Comparison of ENCODE assay signal across 17 cellular contexts in the genomic region with DNA sequence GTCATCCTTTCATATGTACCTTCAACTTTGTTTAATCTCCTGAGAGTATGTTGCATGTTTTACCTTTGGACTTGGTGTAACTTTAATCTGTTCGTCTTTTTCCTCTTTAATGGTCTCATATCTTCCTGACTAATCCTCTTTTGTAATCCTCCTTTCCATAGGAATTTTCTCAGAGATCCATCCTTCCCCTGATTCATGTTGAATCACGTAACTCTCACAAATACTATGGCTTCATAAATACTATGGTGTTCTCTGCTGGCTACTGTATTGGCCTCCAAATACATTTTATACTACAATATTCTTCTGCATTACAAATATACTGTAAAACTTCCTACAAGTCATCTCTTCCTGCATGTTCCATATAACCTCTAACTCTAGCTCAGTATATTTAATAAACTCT.
DNase-seq lines count a peak whose midpoint lies in the region; ATAC-seq and TF ChIP-seq lines count a peak whose summit lies in the region.
"Had no signal": no experiment of that assay in that cellular context is flagged by ENCODE, and none has a peak within 500 bp of the region (broad histone marks: within the 10 kb centered on the region; RNA-seq: fewer than 3 reads in every experiment).

No MANE protein-coding gene starts in this region.

- H3F3A ChIP-seq in PC-3 (ENCODE audit: low read length, unreplicated experiment) = no peaks in the 10 kb centered on the region

- H3K79me2 ChIP-seq in PC-3 (ENCODE audit: low read length) (no peaks in the 10 kb centered on the region), mesendoderm (ENCODE audit: control insufficient read depth, insufficient read depth, low read length) (no peaks in the 10 kb centered on the region)

- H2AK5ac ChIP-seq in mesendoderm (ENCODE audit: low read length) = no peak overlapping the region

- no peaks in the 10 kb centered on the region for H4K20me1 ChIP-seq in PC-3 (ENCODE audit: low read length)
- H4K20me1 ChIP-seq: BLaER1 had no signal

- WGBS in mesendoderm (ENCODE audit: extremely low coverage, insufficient coverage, low lambda C conversion rate) = no CpG with 5 or more reads among the region's 2 CpGs

- H3K9me3 ChIP-seq in PC-3 (ENCODE audit: low read length) = no peaks in the 10 kb centered on the region
- H3K9me3 ChIP-seq: BLaER1, Caco-2 had no signal

- CTCF ChIA-PET in PC-3 (lab: Charles Lee) = no interaction called here

- no peak overlapping the region for H2BK15ac ChIP-seq in mesendoderm (replicated peaks; ENCODE audit: low read depth)

- TF ChIP-seq CTCF in PC-3 (conservative IDR thresholded peaks at IDR 0.05; ENCODE audit: low read depth, low read length) (no peak), fibroblast of pulmonary artery (IDR thresholded peaks at IDR 0.05; ENCODE audit: low read length, missing control alignments) (no peak)

- no peak overlapping the region for H2AFZ ChIP-seq in PC-3 (ENCODE audit: low read length)
- H2AFZ ChIP-seq: GM23338 had no signal

- no peak overlapping the region for H3K23ac ChIP-seq in mesendoderm (ENCODE audit: low read length)

- POLR2A ChIA-PET in PC-3 (lab: Charles Lee; ENCODE audit: unreplicated experiment) = no interaction called here

- H4K8ac ChIP-seq in mesendoderm (ENCODE audit: low read depth, low read length) = no peak overlapping the region

- H3K56ac ChIP-seq in mesendoderm (ENCODE audit: low read length) = no peak overlapping the region

- H2BK5ac ChIP-seq in mesendoderm (ENCODE audit: low read length) = no peak overlapping the region

- no peaks in the 10 kb centered on the region for H3K4me1 Mint-ChIP-seq in activated CD4-positive, alpha-beta T cell treated with anti-CD3 and anti-CD28 coated beads, Interleukin-2, amount 10 ng/mL, durations not matched to agents 24 days and 14 days
- H3K4me1 Mint-ChIP-seq: CD8-positive, alpha-beta memory T cell; GM23338 had no signal

- no peak overlapping the region for H3K4ac ChIP-seq in mesendoderm (ENCODE audit: low read depth, low read length)

- no peak overlapping the region for H3K27ac Mint-ChIP-seq in activated CD4-positive, alpha-beta T cell treated with anti-CD3 and anti-CD28 coated beads, Interleukin-2, amount 10 ng/mL, durations not matched to agents 24 days and 14 days
- H3K27ac Mint-ChIP-seq: CD8-positive, alpha-beta memory T cell; GM23338 had no signal

- H3K36me3 ChIP-seq in PC-3 (ENCODE audit: low read depth, low read length) (no peaks in the 10 kb centered on the region), mesendoderm (ENCODE audit: control insufficient read depth, insufficient read depth, low read length) (no peaks in the 10 kb centered on the region)
- H3K36me3 ChIP-seq: BLaER1 had no signal

- no peaks in the 10 kb centered on the region for H3K9me2 ChIP-seq in PC-3 (replicated peaks; ENCODE audit: low read length)

- peak; percentile 90 for ATAC-seq in PC-3
- ATAC-seq: GM23338, HepG2 had no signal

- H3K27me3 Mint-ChIP-seq in activated CD4-positive, alpha-beta T cell treated with anti-CD3 and anti-CD28 coated beads, Interleukin-2, amount 10 ng/mL, durations not matched to agents 24 days and 14 days = no peaks in the 10 kb centered on the region
- H3K27me3 Mint-ChIP-seq: CD8-positive, alpha-beta memory T cell had no signal

- peak overlapping the region; percentile 76 for H3K27ac ChIP-seq in PC-3 (ENCODE audit: low read length)
- no peak overlapping the region for H3K27ac ChIP-seq in mesendoderm (ENCODE audit: low read depth, low read length)
- H3K27ac ChIP-seq: BLaER1 had no signal

- H3K36me3 Mint-ChIP-seq in activated CD4-positive, alpha-beta T cell treated with anti-CD3 and anti-CD28 coated beads, Interleukin-2, amount 10 ng/mL, durations not matched to agents 24 days and 14 days (ENCODE audit: low read depth) = no peaks in the 10 kb centered on the region
- H3K36me3 Mint-ChIP-seq: CD8-positive, alpha-beta memory T cell had no signal

- no peak overlapping the region for H2BK120ac ChIP-seq in mesendoderm (ENCODE audit: low read depth, low read length)

- no peak overlapping the region for H3K18ac ChIP-seq in mesendoderm (ENCODE audit: low read length)

- no peak overlapping the region for H4K5ac ChIP-seq in mesendoderm (ENCODE audit: low read length)

- H3K4me3 ChIP-seq in PC-3 (ENCODE audit: low read length) = no peak overlapping the region
- H3K4me3 ChIP-seq in fibroblast of pulmonary artery (replicated peaks; ENCODE audit: low read depth, low read length) = no peak overlapping the region
- no peak overlapping the region for H3K4me3 ChIP-seq in mesendoderm (ENCODE audit: low read length)
- H3K4me3 ChIP-seq: BLaER1, GM23338 had no signal

- H3K79me1 ChIP-seq in mesendoderm (ENCODE audit: low read length) = no peaks in the 10 kb centered on the region

- peaks cover 11% of the 10 kb centered on the region; the same call in 1 of the 2 replicates for H3K4me1 ChIP-seq in PC-3 (ENCODE audit: insufficient read depth, low read length)
- H3K4me1 ChIP-seq in mesendoderm (ENCODE audit: control insufficient read depth, low read depth, low read length) = no peaks in the 10 kb centered on the region
- H3K4me1 ChIP-seq: BLaER1, Caco-2 had no signal

- DNase-seq in HCEC 1CT (peak; percentile 53), PC-3 (peak; percentile 69), amniotic epithelial cell (ENCODE audit: low read depth) (peak; percentile 63), fibroblast of pulmonary artery (ENCODE audit: low read depth) (peak; percentile 6), mesendoderm (no peak), NCI-H748 treated with DMSO at 0.1 percent for 48 hours (lab: John Stamatoyannopoulos, UW) (no peak)
- DNase-seq in stimulated activated CD8-positive, alpha-beta memory T cell treated with anti-CD3 and anti-CD28 coated beads, Interleukin-4, amount 100 ng/mL, for 48 hours = no peak
- no peak for DNase-seq in activated CD4-positive, alpha-beta T cell treated with anti-CD3 and anti-CD28 coated beads, Interleukin-2, amount 10 ng/mL, durations not matched to agents 24 days and 14 days
- DNase-seq: 8988T; AML-193; Caco-2; CD8-positive, alpha-beta memory T cell; DMS53; H7 had no signal

- H3K4me2 ChIP-seq in PC-3 (ENCODE audit: low read length) (peak overlapping the region; percentile 46), mesendoderm (ENCODE audit: low read length) (no peak overlapping the region)
- H3K4me2 ChIP-seq: BLaER1, GM23338 had no signal

- H3K27me3 ChIP-seq in PC-3 (ENCODE audit: low read length) (no peaks in the 10 kb centered on the region), mesendoderm (ENCODE audit: insufficient read depth, low read length, poor library complexity) (no peaks in the 10 kb centered on the region)
- H3K27me3 ChIP-seq: BLaER1 had no signal

- H3K9me3 Mint-ChIP-seq in activated CD4-positive, alpha-beta T cell treated with anti-CD3 and anti-CD28 coated beads, Interleukin-2, amount 10 ng/mL, durations not matched to agents 24 days and 14 days = no peaks in the 10 kb centered on the region
- H3K9me3 Mint-ChIP-seq: GM23338 had no signal

- H3K9ac ChIP-seq in PC-3 (ENCODE audit: low read length) (0 out of 2 replicates have a peak overlapping the region, but pooled peaks have one; percentile 8), mesendoderm (ENCODE audit: low read length) (no peak overlapping the region)
- H3K9ac ChIP-seq: BLaER1 had no signal

- intact Hi-C loops in PC-3 (cut with micrococcal nuclease) = loop anchor here (10.0 kb wide), 1 partner anchor 1253 kb away; no protein-coding TSS in a partner anchor
- intact Hi-C loops in activated CD4-positive, alpha-beta T cell treated with anti-CD3 and anti-CD28 coated beads, Interleukin-2, amount 10 ng/mL, durations not matched to agents 24 days and 14 days (cut with micrococcal nuclease) = no loop called here

- no TSS peak for BruUV-seq in PC-3 (replicated peaks; lab: Mats Ljungman, UMichigan)

- H3K4me3 Mint-ChIP-seq in activated CD4-positive, alpha-beta T cell treated with anti-CD3 and anti-CD28 coated beads, Interleukin-2, amount 10 ng/mL, durations not matched to agents 24 days and 14 days = no peak overlapping the region
- H3K4me3 Mint-ChIP-seq: CD8-positive, alpha-beta memory T cell; GM23338 had no signal

Comparison
In these comparisons a context has a peak if more than half of its experiments do, and no peak if none do; other contexts are left out.
1. DNase-seq: peak in HCEC 1CT (single experiment), PC-3 (single experiment), amniotic epithelial cell (single experiment) and fibroblast of pulmonary artery (single experiment); none in mesendoderm (single experiment), stimulated activated CD8-positive, alpha-beta memory T cell treated with anti-CD3 and anti-CD28 coated beads, Interleukin-4, amount 100 ng/mL, for 48 hours (single experiment), NCI-H748 treated with DMSO at 0.1 percent for 48 hours (single experiment) and activated CD4-positive, alpha-beta T cell treated with anti-CD3 and anti-CD28 coated beads, Interleukin-2, amount 10 ng/mL, durations not matched to agents 24 days and 14 days (single experiment).